Comparison of ENCODE assay signal across 10 cellular contexts in genomic region chr2:85470850-85471800, GRCh38. TPM values are rescaled to one million over a fixed set of nuclear protein-coding genes. Genes with fewer than 3 reads are reported as not detected.
A peak's percentile ranks its signal among the peaks of the same experiment; 100 is the strongest.
DNase-seq lines count a peak whose midpoint lies in the region; ATAC-seq, FAIRE-seq and TF ChIP-seq lines count a peak whose summit lies in the region.
"Had no signal": no experiment of that assay in that cellular context is flagged by ENCODE, and none has a peak within 500 bp of the region (broad histone marks: within the 10 kb centered on the region; RNA-seq: fewer than 3 reads in every experiment).

No MANE protein-coding gene starts in this region.

- no peak overlapping the region for H3K23ac ChIP-seq in neuronal stem cell (ENCODE audit: low read depth, low read length, poor library complexity)

- no peaks in the 10 kb centered on the region for H3K36me3 ChIP-seq in small intestine (ENCODE audit: control insufficient read depth in 2 of 2, insufficient read depth in 2 of 2, low read length in 2 of 2)
- no peaks in the 10 kb centered on the region for H3K36me3 ChIP-seq in neuronal stem cell (replicated peaks in 1 of 2; ENCODE audit: control insufficient read depth in 2 of 2, insufficient read depth in 2 of 2, low read length in 2 of 2)
- H3K36me3 ChIP-seq: neutrophil had no signal

- H3K9ac ChIP-seq in neuronal stem cell (ENCODE audit: low read depth, low read length, poor library complexity), result no peak overlapping the region

- no peak overlapping the region for H2AFZ ChIP-seq in neuronal stem cell (ENCODE audit: low read length)

- FAIRE-seq in small intestine (lab: Jason Lieb, UNC), result no peak
- FAIRE-seq: astrocyte had no signal

- no peak overlapping the region for H4K91ac ChIP-seq in neuronal stem cell (ENCODE audit: low read depth, low read length, poor library complexity)

- H3K14ac ChIP-seq in neuronal stem cell (ENCODE audit: low read length), result no peak overlapping the region

- H3K18ac ChIP-seq in neuronal stem cell (ENCODE audit: low read length), result no peak overlapping the region

- DNase-seq in HS-5 (ENCODE audit: low read depth), result peak; percentile 40
- peak; percentile 6 for DNase-seq in iPS-NIHi11 (ENCODE audit: low spot score)
- peak; percentile 92 for DNase-seq in small intestine
- no peak for DNase-seq in AML-193 (lab: John Stamatoyannopoulos, UW)
- DNase-seq in neuronal stem cell (ENCODE audit: low spot score), result no peak
- DNase-seq: glutamatergic neuron had no signal

- no peaks in the 10 kb centered on the region for H3K79me1 ChIP-seq in neuronal stem cell (ENCODE audit: low read depth, low read length)

- no peaks in the 10 kb centered on the region for H3K9me3 ChIP-seq in small intestine (ENCODE audit: control insufficient read depth, low read depth)
- no peaks in the 10 kb centered on the region for H3K9me3 ChIP-seq in neuronal stem cell (replicated peaks in 1 of 2; ENCODE audit: control insufficient read depth in 2 of 2, insufficient read depth in 1 of 2, low read depth in 1 of 2, low read length in 2 of 2)
- H3K9me3 ChIP-seq: neutrophil had no signal

- H3K4ac ChIP-seq in neuronal stem cell (ENCODE audit: low read length), result no peak overlapping the region

- no peak overlapping the region for H3K4me3 ChIP-seq in small intestine (ENCODE audit: low read depth in 1 of 2, low read length in 2 of 2)
- H3K4me3 ChIP-seq in neuronal stem cell (ENCODE audit: low read length in 2 of 2), result no peak overlapping the region

- WGBS in small intestine, 3 donors, result 12 to 39% (median 24%) methylated on average over 11 of the region's 11 CpGs
- WGBS in neuronal stem cell (ENCODE audit: extremely low coverage in 2 of 2, insufficient read length in 2 of 2, insufficient replicate concordance in 1 of 2), 2 donors, result no CpG with 5 or more reads among the region's 11 CpGs

- H3K27ac ChIP-seq in small intestine (ENCODE audit: low read depth in 1 of 2, low read length in 1 of 2) (peak overlapping the region; percentile 65 to 94), neuronal stem cell (replicated peaks; ENCODE audit: low read length) (no peak overlapping the region)
- H3K27ac ChIP-seq: neutrophil had no signal

- no peak overlapping the region for H2BK15ac ChIP-seq in neuronal stem cell (ENCODE audit: low read length)

- ATAC-seq in SK-N-SH treated with all-trans-retinoic acid at 6 μM for 48 hours (peak; percentile 90), GM18909 (IDR thresholded peaks at IDR 0.05; ENCODE audit: poor library complexity, unreplicated experiment) (no peak)

- no peak overlapping the region for H2BK12ac ChIP-seq in neuronal stem cell (ENCODE audit: low read length)

- H2BK120ac ChIP-seq in neuronal stem cell (ENCODE audit: low read depth, low read length), result no peak overlapping the region

- no peak overlapping the region for H3K4me2 ChIP-seq in neuronal stem cell (ENCODE audit: insufficient read depth, low read length, poor library complexity, severe bottlenecking)

- no peak overlapping the region for H4K8ac ChIP-seq in neuronal stem cell (ENCODE audit: low read depth, low read length)

- H3K27me3 ChIP-seq in small intestine (ENCODE audit: control insufficient read depth in 2 of 2, insufficient read depth in 2 of 2, low read length in 2 of 2) (no peaks in the 10 kb centered on the region), neuronal stem cell (ENCODE audit: control insufficient read depth in 3 of 3, insufficient read depth in 3 of 3, low read depth in 1 of 3, low read length in 3 of 3) (peaks cover 0 to 8% (median 0%) of the 10 kb centered on the region in 3 experiments)
- H3K27me3 ChIP-seq: neutrophil had no signal

- no peak overlapping the region for H2BK5ac ChIP-seq in neuronal stem cell (ENCODE audit: low read length)

- no peak overlapping the region for H2AK5ac ChIP-seq in neuronal stem cell (ENCODE audit: low read depth, low read length)

- peaks cover 4 to 6% of the 10 kb centered on the region in 2 donors for H3K4me1 ChIP-seq in small intestine (ENCODE audit: control insufficient read depth in 2 of 2, insufficient read depth in 1 of 2, low read depth in 1 of 2, low read length in 1 of 2)
- H3K4me1 ChIP-seq in neuronal stem cell (ENCODE audit: control insufficient read depth in 2 of 2, insufficient read depth in 1 of 2, low read depth in 1 of 2, low read length in 2 of 2), result peaks cover 5 to 10% of the 10 kb centered on the region in 2 donors

TF ChIP-seq in SK-N-SH treated with all-trans-retinoic acid at 6 μM for 48 hours, 23 proteins besides CTCF, POLR2A, EP300 and RAD21:
- no peak for TF ChIP-seq ARNTL (CRISPR knock-in tag; IDR thresholded peaks at IDR 0.05; ENCODE audit: borderline replicate concordance, low read depth)
- no peak for TF ChIP-seq ZC3H10 (CRISPR knock-in tag; IDR thresholded peaks at IDR 0.05)
- TF ChIP-seq OSR1 (CRISPR knock-in tag; IDR thresholded peaks at IDR 0.05), result no peak
- no peak for TF ChIP-seq PPARA (CRISPR knock-in tag; IDR thresholded peaks at IDR 0.05; ENCODE audit: borderline replicate concordance)
TF ChIP-seq in SK-N-SH treated with all-trans-retinoic acid at 6 μM for 48 hours: peak in this region for 0.

RNA-seq across cellular contexts. Expression of gene SH2D6, which starts 52.6 kb away (rescaled TPM):
- 100 to 1,000 TPM in 1 of 3 donors, 10 to 100 TPM in 2; 11.8 to 122 (median 35.8) TPM for polyA plus RNA-seq in small intestine
- 0.15 TPM for polyA plus RNA-seq in neuronal stem cell (2013, experiment 1 of 2)
- 0.15 TPM for polyA plus RNA-seq in neuronal stem cell (2013, experiment 2 of 2)

Comparison
In these comparisons a context has a peak if more than half of its experiments do, and no peak if none do; other contexts are left out.
1. DNase-seq: peak in HS-5 (single experiment), iPS-NIHi11 (single experiment) and small intestine (single experiment); none in AML-193 (0 of 2) and neuronal stem cell (single experiment).